In genomic region chr5:111810087-111810486, GRCh38 we compare ENCODE assay signal across 11 cellular contexts.
"Had no signal": no experiment of that assay in that cellular context is flagged by ENCODE, and none has a peak within 500 bp of the region (broad histone marks: within the 10 kb centered on the region; RNA-seq: fewer than 3 reads in every experiment).

No MANE protein-coding gene starts in this region.

- H3K36me3 ChIP-seq: gastrocnemius medialis, ovary, tibial artery, vagina had no signal

- H3K4me3 ChIP-seq: gastrocnemius medialis, hepatocyte, ovary, tibial artery, vagina had no signal

- DNase-seq: activated CD4-positive, CD25-positive, alpha-beta regulatory T cell; activated T-cell treated with anti-CD3 and anti-CD28 coated beads, Interleukin-2, amount 50 U/mL, for 1 hour; amygdala; gastrocnemius medialis; ovary; small intestine; tibial artery had no signal

- H3K36me3 Mint-ChIP-seq: activated naive CD4-positive, alpha-beta T cell treated with anti-CD3 and anti-CD28 coated beads, Interleukin-2, amount 50 U/mL, for 24 hours had no signal

- H3K9me3 Mint-ChIP-seq: activated naive CD4-positive, alpha-beta T cell treated with anti-CD3 and anti-CD28 coated beads, Interleukin-2, amount 50 U/mL, for 24 hours; T-helper 1 cell treated with Interleukin-12 subunit alpha and Interleukin-12 subunit beta and Interleukin-4 antibody, amounts not matched to agents 30 μg/mL and 1 μg/mL, for 36 hours had no signal

- H3K27ac Mint-ChIP-seq: activated naive CD4-positive, alpha-beta T cell treated with anti-CD3 and anti-CD28 coated beads, Interleukin-2, amount 50 U/mL, for 24 hours; T-helper 1 cell treated with Interleukin-12 subunit alpha and Interleukin-12 subunit beta and Interleukin-4 antibody, amounts not matched to agents 30 μg/mL and 1 μg/mL, for 36 hours had no signal

- H3K27me3 ChIP-seq: gastrocnemius medialis, hepatocyte, ovary, tibial artery, vagina had no signal

- H3K9me3 ChIP-seq: gastrocnemius medialis, ovary, tibial artery, vagina had no signal

- H3K4me3 Mint-ChIP-seq: activated naive CD4-positive, alpha-beta T cell treated with anti-CD3 and anti-CD28 coated beads, Interleukin-2, amount 50 U/mL, for 24 hours; T-helper 1 cell treated with Interleukin-12 subunit alpha and Interleukin-12 subunit beta and Interleukin-4 antibody, amounts not matched to agents 30 μg/mL and 1 μg/mL, for 36 hours had no signal

- H3K4me1 Mint-ChIP-seq: activated naive CD4-positive, alpha-beta T cell treated with anti-CD3 and anti-CD28 coated beads, Interleukin-2, amount 50 U/mL, for 24 hours had no signal
